Comparison of ENCODE assay signal across 15 cellular contexts in genomic region chr10:84178387-84178697, GRCh38. TPM values are rescaled to one million over a fixed set of nuclear protein-coding genes. Genes with fewer than 3 reads are reported as not detected.
"Had no signal": no experiment of that assay in that cellular context is flagged by ENCODE, and none has a peak within 500 bp of the region (broad histone marks: within the 10 kb centered on the region; RNA-seq: fewer than 3 reads in every experiment).

No MANE protein-coding gene starts in this region.

- H3K4me3 ChIP-seq: dorsolateral prefrontal cortex, heart left ventricle, ovary, thoracic aorta, vagina had no signal

- H3K27me3 ChIP-seq: dorsolateral prefrontal cortex, heart left ventricle, ovary, vagina had no signal

- H3K36me3 ChIP-seq: heart left ventricle, ovary, thoracic aorta, vagina had no signal

- H3K9me3 ChIP-seq: heart left ventricle, ovary, thoracic aorta, vagina had no signal

- FAIRE-seq: endometrium, frontal cortex, TTC549 had no signal

- H3K27ac ChIP-seq: heart left ventricle, ovary, thoracic aorta had no signal

- DNase-seq: activated CD4-positive, alpha-beta T cell treated with anti-CD3 and anti-CD28 coated beads, Interleukin-2, amount 50 U/mL, for 1 hour; aorta; heart left ventricle; ovary; stimulated activated CD4-positive, alpha-beta T cell treated with anti-CD3 and anti-CD28 coated beads, Interleukin-4, amount 100 ng/mL, for 1 hour had no signal

RNA-seq across cellular contexts. Expression of gene GPR15LG, which starts 4.7 kb away (rescaled TPM):
- total RNA-seq: activated T-helper 1 cell treated with anti-CD3 and anti-CD28 coated beads, Interleukin-12 subunit alpha, Interleukin-12 subunit beta, Interleukin-2, Interleukin-4 antibody, amounts not matched to agents 30 ng/mL and 10 ng/mL and 1 ng/mL, durations not matched to agents 14 hours and 24 hours and 36 hours; aorta; dorsolateral prefrontal cortex; frontal cortex; heart left ventricle; myocyte; neural crest cell; thoracic aorta had no signal

RNA-seq across cellular contexts. Expression of gene LRIT2, which starts 47.0 kb away (rescaled TPM):
- total RNA-seq: activated T-helper 1 cell treated with anti-CD3 and anti-CD28 coated beads, Interleukin-12 subunit alpha, Interleukin-12 subunit beta, Interleukin-2, Interleukin-4 antibody, amounts not matched to agents 30 ng/mL and 10 ng/mL and 1 ng/mL, durations not matched to agents 14 hours and 24 hours and 36 hours; aorta; bronchial epithelial cell; frontal cortex; heart left ventricle; myocyte; neural crest cell; ovary; thoracic aorta; vagina had no signal
